ENCODE assay signal across 8 cellular contexts in the genomic region with DNA sequence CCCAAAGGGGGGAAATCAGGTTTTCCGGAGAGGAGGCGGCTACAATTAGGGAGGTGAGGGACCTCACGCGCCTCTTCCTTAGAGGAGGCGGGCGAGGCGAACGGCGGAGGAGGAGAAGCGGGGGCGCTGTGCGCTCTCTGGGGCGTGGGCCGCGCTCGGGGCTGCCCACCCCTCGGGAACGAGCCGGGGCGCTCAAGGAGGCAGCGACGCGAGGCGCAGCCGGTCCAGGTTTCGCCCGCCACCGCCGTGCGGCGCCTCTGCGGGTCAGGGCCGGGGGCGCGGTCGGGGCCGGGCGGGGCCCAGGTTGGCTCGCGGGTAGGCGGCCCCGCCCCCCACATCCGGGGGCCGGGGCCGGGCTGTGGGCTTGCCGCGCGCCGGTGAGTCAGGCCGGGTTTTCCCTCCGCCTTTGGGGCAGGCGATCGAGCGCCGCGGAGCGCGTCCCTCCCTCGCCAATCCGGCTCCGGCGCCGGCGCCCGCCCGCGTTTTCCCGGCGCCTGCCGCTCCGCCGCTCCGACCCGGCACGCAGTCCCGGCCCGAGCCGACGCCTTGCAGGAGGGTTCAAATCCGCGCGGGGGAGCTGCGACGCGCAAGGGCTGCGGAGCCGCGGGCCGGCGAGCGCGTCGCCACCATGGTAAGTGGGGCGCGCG. TPM values are rescaled to one million over a fixed set of nuclear protein-coding genes. Genes with fewer than 3 reads are reported as not detected.
DNase-seq lines count a peak whose midpoint lies in the region; ATAC-seq and TF ChIP-seq lines count a peak whose summit lies in the region.

A gene with protein sequence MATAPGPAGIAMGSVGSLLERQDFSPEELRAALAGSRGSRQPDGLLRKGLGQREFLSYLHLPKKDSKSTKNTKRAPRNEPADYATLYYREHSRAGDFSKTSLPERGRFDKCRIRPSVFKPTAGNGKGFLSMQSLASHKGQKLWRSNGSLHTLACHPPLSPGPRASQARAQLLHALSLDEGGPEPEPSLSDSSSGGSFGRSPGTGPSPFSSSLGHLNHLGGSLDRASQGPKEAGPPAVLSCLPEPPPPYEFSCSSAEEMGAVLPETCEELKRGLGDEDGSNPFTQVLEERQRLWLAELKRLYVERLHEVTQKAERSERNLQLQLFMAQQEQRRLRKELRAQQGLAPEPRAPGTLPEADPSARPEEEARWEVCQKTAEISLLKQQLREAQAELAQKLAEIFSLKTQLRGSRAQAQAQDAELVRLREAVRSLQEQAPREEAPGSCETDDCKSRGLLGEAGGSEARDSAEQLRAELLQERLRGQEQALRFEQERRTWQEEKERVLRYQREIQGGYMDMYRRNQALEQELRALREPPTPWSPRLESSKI (plus strand): TSS at position 392 of the 647 bp plus-strand sequence. CDS start 6,052 bp downstream, outside the sequence.

- peak within 1 kb of the TSS; percentile 70 for H3K4me3 ChIP-seq in epithelial cell of proximal tubule (ENCODE audit: low read depth, low read length)
- H3K4me3 ChIP-seq in neuron (ENCODE audit: low read length) = peak within 1 kb of the TSS; percentile 73
- H3K4me3 ChIP-seq in thymus (ENCODE audit: low read length) = peak within 1 kb of the TSS; percentile 55

- H3K27me3 ChIP-seq in neuron (ENCODE audit: insufficient read depth, low read length) = no peaks in the 10 kb centered on the region
- H3K27me3 ChIP-seq in thymus (ENCODE audit: control insufficient read depth, insufficient read depth) = peaks cover 46% of the 10 kb centered on the region

- DNase-seq in NCI-H748 (lab: John Stamatoyannopoulos, UW; ENCODE audit: unreplicated experiment) (peak; percentile 83), NCI-H748 treated with DMSO at 0.1 percent for 48 hours (lab: John Stamatoyannopoulos, UW) (no peak), NCI-H460 (ENCODE audit: extremely low read depth, low read depth) (peak; percentile 36), epithelial cell of proximal tubule (ENCODE audit: low read depth) (no peak)
- peak; percentile 89 for DNase-seq in activated CD8-positive, alpha-beta memory T cell treated with anti-CD3 and anti-CD28 coated beads, Interleukin-2, amount 50 U/mL, for 4 hours

- H3K36me3 ChIP-seq in neuron (ENCODE audit: insufficient read depth, low read length) (no peaks in the 10 kb centered on the region), thymus (ENCODE audit: control insufficient read depth, insufficient read depth) (no peaks in the 10 kb centered on the region)

- H3K9me3 ChIP-seq in neuron (ENCODE audit: low read length) (no peaks in the 10 kb centered on the region), thymus (ENCODE audit: control insufficient read depth) (no peaks in the 10 kb centered on the region)

- H2AFZ ChIP-seq in neuron (ENCODE audit: low read depth, low read length) = peak within 1 kb of the TSS; percentile 87

- peaks cover 31% of the 10 kb centered on the region for H3K4me1 ChIP-seq in neuron (ENCODE audit: insufficient read depth, low read length)
- peaks cover 26% of the 10 kb centered on the region for H3K4me1 ChIP-seq in thymus (ENCODE audit: control insufficient read depth, insufficient read depth, low read length)

- WGBS in thymus = under 1% methylated on average over 96 of the region's 96 CpGs

- TF ChIP-seq CTCF in epithelial cell of proximal tubule (conservative IDR thresholded peaks at IDR 0.05; ENCODE audit: low read depth, low read length) = no peak

- H3K27ac ChIP-seq in thymus (ENCODE audit: low read depth) = no peak within 1 kb of the TSS

- peak; percentile 54 for ATAC-seq in HG02884 (IDR thresholded peaks at IDR 0.05; ENCODE audit: unreplicated experiment)

RNA-seq across cellular contexts. Expression of the gene that starts here (rescaled TPM):
- 0.27 and 0.38 TPM in 2 replicates for total RNA-seq in NCI-H460 (2014; rRNA removed; shearing (Covaris generic))
- polyA plus RNA-seq in NCI-H460 (2014; cell fraction: nucleus; rRNA removed) = 0.42 and 0.97 TPM in 2 replicates
- 3.1 and 4.3 TPM in 2 replicates for total RNA-seq in epithelial cell of proximal tubule
- 2.3 TPM for polyA plus RNA-seq in thymus

Comparison
In these comparisons a context has a peak if more than half of its experiments do, and no peak if none do; other contexts are left out.
1. DNase-seq: peak in NCI-H748 (single experiment) and activated CD8-positive, alpha-beta memory T cell treated with anti-CD3 and anti-CD28 coated beads, Interleukin-2, amount 50 U/mL, for 4 hours (single experiment); none in NCI-H748 treated with DMSO at 0.1 percent for 48 hours (single experiment) and epithelial cell of proximal tubule (single experiment).
2. Peak in DNase-seq in NCI-H460; RNA of the gene not detected or under 1 TPM.
3. Peak in every context shown above with its lines, with median percentiles within 50 percentile points of each other: H3K4me3 ChIP-seq.